1 cellular context compared by ENCODE assay signal in the genomic region with DNA sequence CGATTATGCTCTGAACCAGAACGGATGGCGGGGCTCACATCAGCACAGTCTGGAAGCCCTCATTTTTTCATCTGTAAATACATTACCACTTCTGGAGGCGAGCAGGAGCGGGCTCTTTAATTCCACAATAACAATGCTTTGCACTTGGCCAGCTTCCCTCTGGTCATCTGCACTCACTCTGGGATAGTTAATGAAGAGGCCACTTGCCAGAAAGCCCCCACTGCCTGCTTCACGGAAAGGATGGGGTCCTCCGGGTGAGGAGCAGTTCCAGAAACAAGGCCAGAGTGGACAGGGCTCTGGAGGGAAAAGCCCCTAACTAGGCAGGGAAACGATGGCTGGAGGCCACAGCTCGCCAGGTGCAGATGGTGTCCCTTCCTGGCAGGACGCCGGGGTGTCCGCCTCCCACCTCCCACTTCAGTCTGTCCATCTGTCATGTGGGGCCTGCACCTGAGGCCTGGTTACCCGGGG.
TF ChIP-seq lines count a peak whose summit lies in the region.

No MANE protein-coding gene starts in this region.

TF ChIP-seq in IMR-90, 13 proteins besides CTCF, POLR2A, EP300 and RAD21:
- TF ChIP-seq RCOR1 (IDR thresholded peaks at IDR 0.05; ENCODE audit: insufficient replicate concordance, low read length) (no peak), BHLHE40 (IDR thresholded peaks at IDR 0.05; ENCODE audit: low read depth, low read length) (no peak), NFE2L2 (IDR thresholded peaks at IDR 0.05; ENCODE audit: low read depth, low read length) (no peak), MXI1 (IDR thresholded peaks at IDR 0.05; ENCODE audit: borderline replicate concordance, low read depth, low read length) (no peak; the same call in 1 of the 2 replicates), CEBPB (IDR thresholded peaks at IDR 0.05; ENCODE audit: low read depth, low read length) (no peak), RFX5 (IDR thresholded peaks at IDR 0.05; ENCODE audit: low read depth, low read length) (no peak), MAZ (IDR thresholded peaks at IDR 0.05; ENCODE audit: borderline replicate concordance, low read depth, low read length) (no peak), FOS (IDR thresholded peaks at IDR 0.05; ENCODE audit: low read depth, low read length) (no peak)
- TF ChIP-seq, protein P1, sequence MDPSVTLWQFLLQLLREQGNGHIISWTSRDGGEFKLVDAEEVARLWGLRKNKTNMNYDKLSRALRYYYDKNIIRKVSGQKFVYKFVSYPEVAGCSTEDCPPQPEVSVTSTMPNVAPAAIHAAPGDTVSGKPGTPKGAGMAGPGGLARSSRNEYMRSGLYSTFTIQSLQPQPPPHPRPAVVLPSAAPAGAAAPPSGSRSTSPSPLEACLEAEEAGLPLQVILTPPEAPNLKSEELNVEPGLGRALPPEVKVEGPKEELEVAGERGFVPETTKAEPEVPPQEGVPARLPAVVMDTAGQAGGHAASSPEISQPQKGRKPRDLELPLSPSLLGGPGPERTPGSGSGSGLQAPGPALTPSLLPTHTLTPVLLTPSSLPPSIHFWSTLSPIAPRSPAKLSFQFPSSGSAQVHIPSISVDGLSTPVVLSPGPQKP (IDR thresholded peaks at IDR 0.05; ENCODE audit: borderline replicate concordance, low read depth, low read length): no peak
